Comparison of ENCODE assay signal across 20 cellular contexts in the genomic region with DNA sequence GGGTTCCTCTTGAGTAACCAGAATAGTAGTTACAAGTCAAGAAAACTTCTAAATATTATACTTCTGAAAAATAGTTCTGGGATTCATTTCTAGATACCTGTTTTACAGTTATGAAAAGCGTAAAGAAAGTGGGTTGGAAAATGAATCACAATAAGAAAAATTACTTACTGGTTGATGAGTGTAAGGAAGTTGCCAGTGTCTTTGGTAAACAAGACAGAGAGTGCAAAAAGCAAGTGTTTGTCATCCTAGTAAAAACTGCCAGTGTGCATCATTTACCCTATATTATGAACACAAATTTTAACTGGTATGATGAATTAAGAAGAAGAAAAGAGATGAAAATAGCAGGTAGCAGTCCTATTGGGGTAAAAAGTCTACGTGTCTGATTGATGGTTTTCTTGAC.
A peak's percentile ranks its signal among the peaks of the same experiment; 100 is the strongest.
DNase-seq lines count a peak whose midpoint lies in the region; ATAC-seq and TF ChIP-seq lines count a peak whose summit lies in the region.
"Had no signal": no experiment of that assay in that cellular context is flagged by ENCODE, and none has a peak within 500 bp of the region (broad histone marks: within the 10 kb centered on the region; RNA-seq: fewer than 3 reads in every experiment).

No MANE protein-coding gene starts in this region.

- H3K4me1 Mint-ChIP-seq in activated CD4-positive, alpha-beta T cell treated with anti-CD3 and anti-CD28 coated beads for 36 hours: peaks cover 8% of the 10 kb centered on the region
- peaks cover 9% of the 10 kb centered on the region for H3K4me1 Mint-ChIP-seq in activated T-helper 1 cell treated with anti-CD3 and anti-CD28 coated beads, Interleukin-12 subunit alpha, Interleukin-12 subunit beta, Interleukin-2, Interleukin-4 antibody, amounts not matched to agents 30 ng/mL and 10 ng/mL and 1 ng/mL, durations not matched to agents 14 hours and 24 hours and 36 hours (ENCODE audit: low read depth)
- H3K4me1 Mint-ChIP-seq: GM23338 had no signal

- H3K27me3 ChIP-seq in cardiac muscle cell: no peaks in the 10 kb centered on the region
- H3K27me3 ChIP-seq in right atrium auricular region: no peaks in the 10 kb centered on the region

- no peak overlapping the region for H3K4me3 Mint-ChIP-seq in activated CD4-positive, alpha-beta T cell treated with anti-CD3 and anti-CD28 coated beads for 36 hours
- H3K4me3 Mint-ChIP-seq in activated T-helper 1 cell treated with anti-CD3 and anti-CD28 coated beads, Interleukin-12 subunit alpha, Interleukin-12 subunit beta, Interleukin-2, Interleukin-4 antibody, amounts not matched to agents 30 ng/mL and 10 ng/mL and 1 ng/mL, durations not matched to agents 14 hours and 24 hours and 36 hours: no peak overlapping the region
- H3K4me3 Mint-ChIP-seq: CD4-positive, alpha-beta T cell; GM23338; HFFc6 had no signal

- CTCF ChIA-PET in activated CD4-positive, alpha-beta T cell treated with anti-CD3 and anti-CD28 coated beads for 36 hours (lab: Charles Lee): no interaction called here

- H3K9me3 Mint-ChIP-seq in activated CD4-positive, alpha-beta T cell treated with anti-CD3 and anti-CD28 coated beads for 36 hours (ENCODE audit: low read depth): no peaks in the 10 kb centered on the region
- H3K9me3 Mint-ChIP-seq in activated T-helper 1 cell treated with anti-CD3 and anti-CD28 coated beads, Interleukin-12 subunit alpha, Interleukin-12 subunit beta, Interleukin-2, Interleukin-4 antibody, amounts not matched to agents 30 ng/mL and 10 ng/mL and 1 ng/mL, durations not matched to agents 14 hours and 24 hours and 36 hours: no peaks in the 10 kb centered on the region
- H3K9me3 Mint-ChIP-seq: CD4-positive, alpha-beta T cell; GM23338; HFFc6 had no signal

- no peaks in the 10 kb centered on the region for H3K4me1 ChIP-seq in cardiac muscle cell (ENCODE audit: low read depth)
- H3K4me1 ChIP-seq in right atrium auricular region: no peaks in the 10 kb centered on the region
- H3K4me1 ChIP-seq: A549 had no signal

- H3K27ac Mint-ChIP-seq in activated CD4-positive, alpha-beta T cell treated with anti-CD3 and anti-CD28 coated beads for 36 hours: no peak overlapping the region
- peak overlapping the region; percentile 12 for H3K27ac Mint-ChIP-seq in activated T-helper 1 cell treated with anti-CD3 and anti-CD28 coated beads, Interleukin-12 subunit alpha, Interleukin-12 subunit beta, Interleukin-2, Interleukin-4 antibody, amounts not matched to agents 30 ng/mL and 10 ng/mL and 1 ng/mL, durations not matched to agents 14 hours and 24 hours and 36 hours
- H3K27ac Mint-ChIP-seq: CD4-positive, alpha-beta T cell; GM23338; HFFc6 had no signal

- no peaks in the 10 kb centered on the region for H3K27me3 Mint-ChIP-seq in activated CD4-positive, alpha-beta T cell treated with anti-CD3 and anti-CD28 coated beads for 36 hours
- no peaks in the 10 kb centered on the region for H3K27me3 Mint-ChIP-seq in activated T-helper 1 cell treated with anti-CD3 and anti-CD28 coated beads, Interleukin-12 subunit alpha, Interleukin-12 subunit beta, Interleukin-2, Interleukin-4 antibody, amounts not matched to agents 30 ng/mL and 10 ng/mL and 1 ng/mL, durations not matched to agents 14 hours and 24 hours and 36 hours (ENCODE audit: insufficient read depth)
- H3K27me3 Mint-ChIP-seq: CD4-positive, alpha-beta T cell had no signal

- H3K4me3 ChIP-seq in cardiac muscle cell: no peak overlapping the region
- H3K4me3 ChIP-seq in right atrium auricular region: no peak overlapping the region
- H3K4me3 ChIP-seq: A549, GM23338 had no signal

- intact Hi-C loops in activated CD4-positive, alpha-beta T cell treated with anti-CD3 and anti-CD28 coated beads for 36 hours (cut with DNase I, micrococcal nuclease): loop anchor here (1.0 to 2.0 kb wide), 3 partner anchors 44 to 567 kb away; a partner anchor contains a TSS
- intact Hi-C loops in activated T-helper 1 cell treated with anti-CD3 and anti-CD28 coated beads, Interleukin-12 subunit alpha, Interleukin-12 subunit beta, Interleukin-2, Interleukin-4 antibody, amounts not matched to agents 30 ng/mL and 10 ng/mL and 1 ng/mL, durations not matched to agents 14 hours and 24 hours and 36 hours (cut with micrococcal nuclease): loop anchor here (1.0 to 2.0 kb wide), 2 partner anchors 17 to 44 kb away; no protein-coding TSS in a partner anchor

- peaks cover 25% of the 10 kb centered on the region for H3K36me3 Mint-ChIP-seq in activated CD4-positive, alpha-beta T cell treated with anti-CD3 and anti-CD28 coated beads for 36 hours (ENCODE audit: low read depth)
- H3K36me3 Mint-ChIP-seq in activated T-helper 1 cell treated with anti-CD3 and anti-CD28 coated beads, Interleukin-12 subunit alpha, Interleukin-12 subunit beta, Interleukin-2, Interleukin-4 antibody, amounts not matched to agents 30 ng/mL and 10 ng/mL and 1 ng/mL, durations not matched to agents 14 hours and 24 hours and 36 hours (ENCODE audit: low read depth): peaks cover 19% of the 10 kb centered on the region

- TF ChIP-seq POLR2A in GM18505 (IDR thresholded peaks at IDR 0.05; ENCODE audit: borderline replicate concordance, extremely low read depth, insufficient read depth, insufficient read length): no peak

- H3K27ac ChIP-seq in cardiac muscle cell (peak overlapping the region; percentile 4), right atrium auricular region (no peak overlapping the region)
- H3K27ac ChIP-seq: 22Rv1, A549, C4-2B had no signal

- ATAC-seq in activated CD4-positive, alpha-beta T cell treated with anti-CD3 and anti-CD28 coated beads for 36 hours: peak; percentile 92
- no peak for ATAC-seq in GM18505 (IDR thresholded peaks at IDR 0.05; ENCODE audit: unreplicated experiment)
- ATAC-seq: A549, GM23338, HCT116 had no signal

- no peaks in the 10 kb centered on the region for H3K9me3 ChIP-seq in cardiac muscle cell (ENCODE audit: low read depth)
- no peaks in the 10 kb centered on the region for H3K9me3 ChIP-seq in right atrium auricular region
- H3K9me3 ChIP-seq: A549, Caco-2 had no signal

- no peak for DNase-seq in activated CD4-positive, alpha-beta T cell treated with anti-CD3 and anti-CD28 coated beads for 36 hours
- DNase-seq in activated CD4-positive, alpha-beta T cell treated with anti-CD3 and anti-CD28 coated beads, Interleukin-2, amount 50 U/mL, for 4 hours: no peak
- DNase-seq in cardiac muscle cell (ENCODE audit: low read depth in 1 of 2, low spot score in 1 of 2): no peak
- DNase-seq in right atrium auricular region (ENCODE audit: low spot score): no peak
- no peak for DNase-seq in activated T-helper 1 cell treated with anti-CD3 and anti-CD28 coated beads, Interleukin-12 subunit alpha, Interleukin-12 subunit beta, Interleukin-2, Interleukin-4 antibody, amounts not matched to agents 30 ng/mL and 10 ng/mL and 1 ng/mL, durations not matched to agents 14 hours and 24 hours and 36 hours (ENCODE audit: low spot score)
- DNase-seq in NCI-H1417 treated with DMSO at 0.1 percent for 48 hours (lab: John Stamatoyannopoulos, UW): no peak
- DNase-seq: AML-193; Caco-2; CD4-positive, alpha-beta T cell; DMS153; DMS79; GDM1; H7; HFFc6 had no signal

- POLR2A ChIA-PET in activated CD4-positive, alpha-beta T cell treated with anti-CD3 and anti-CD28 coated beads for 36 hours (lab: Charles Lee): interaction anchor here (0.6 kb wide), 1 partner anchor 171 kb away, joined by 4 read pairs; no protein-coding TSS in a partner anchor

- peaks cover 5% of the 10 kb centered on the region for H3K36me3 ChIP-seq in cardiac muscle cell
- H3K36me3 ChIP-seq in right atrium auricular region: peaks cover 5% of the 10 kb centered on the region

- TF ChIP-seq CTCF in cardiac muscle cell (IDR thresholded peaks at IDR 0.05; ENCODE audit: low read depth, low read length): no peak
- TF ChIP-seq CTCF in right atrium auricular region (IDR thresholded peaks at IDR 0.05): no peak
